In the genomic region with DNA sequence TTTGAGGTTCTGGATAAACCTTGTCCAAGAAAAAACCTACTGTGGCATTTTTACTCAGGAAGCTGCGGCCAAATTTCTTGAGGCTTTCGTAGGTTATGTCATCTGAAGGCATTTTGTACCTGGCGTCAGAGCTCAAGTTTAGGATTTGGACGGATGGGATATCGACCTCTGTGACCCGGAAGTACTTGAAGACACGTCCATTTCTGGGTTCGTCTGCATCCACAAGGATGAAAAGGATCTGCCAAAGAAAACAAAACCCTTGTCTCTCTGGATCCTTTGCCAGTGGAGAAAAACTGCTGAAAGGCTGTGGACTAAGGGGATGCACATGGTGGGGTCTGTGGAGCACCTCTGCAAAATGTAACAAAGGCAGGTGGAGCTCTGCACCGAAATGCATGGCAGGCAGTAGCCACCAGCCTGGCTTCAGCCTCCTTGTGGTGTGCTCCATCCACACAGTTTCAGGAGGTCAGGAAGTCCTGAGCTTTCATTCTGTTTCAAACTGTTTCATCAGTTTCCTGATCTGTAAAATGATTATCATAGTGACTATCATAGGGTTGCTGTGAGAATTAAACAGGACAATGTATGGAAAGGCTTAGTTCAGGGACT, we compare ENCODE assay signal across 10 cellular contexts. TPM values are rescaled to one million over a fixed set of nuclear protein-coding genes. Genes with fewer than 3 reads are reported as not detected.
"Had no signal": no experiment of that assay in that cellular context is flagged by ENCODE, and none has a peak within 500 bp of the region (broad histone marks: within the 10 kb centered on the region; RNA-seq: fewer than 3 reads in every experiment).

No MANE protein-coding gene starts in this region.

- H3K4me1 ChIP-seq: HAP-1 had no signal

- H3K36me3 ChIP-seq: HAP-1 had no signal

- H3K4me3 ChIP-seq: GM23248, HAP-1 had no signal

- H3K27ac ChIP-seq: GM23248, HL-60 had no signal

- H3K9ac ChIP-seq: GM23248 had no signal

- H2AFZ ChIP-seq: GM23248 had no signal

- DNase-seq: GM23248, H7, HFFc6, IMR-90, KBM-7 had no signal

- ATAC-seq: HCT116 had no signal

- H3K9me3 ChIP-seq: HAP-1 had no signal

RNA-seq across cellular contexts. Expression of a gene that starts 17.0 kb away (rescaled TPM):
- total RNA-seq: GM23248, H4, H7, HFFc6, HT1080, IMR-90 had no signal
- polyA plus RNA-seq: GM23248, IMR-90 had no signal

RNA-seq across cellular contexts. Expression of a gene that starts 35.0 kb away (rescaled TPM):
- total RNA-seq: GM23248, H4, H7, HFFc6, HT1080, IMR-90 had no signal
- polyA plus RNA-seq: GM23248, IMR-90 had no signal

RNA-seq across cellular contexts. Expression of a gene that starts 39.8 kb away (rescaled TPM):
- total RNA-seq: GM23248, H7, HFFc6, HT1080, IMR-90 had no signal
- polyA plus RNA-seq: GM23248, IMR-90 had no signal

RNA-seq across cellular contexts. Expression of a gene that starts 42.2 kb away (rescaled TPM):
- total RNA-seq: GM23248, H4, H7, HFFc6, HT1080, IMR-90 had no signal
- polyA plus RNA-seq: GM23248, IMR-90 had no signal
